ENCODE assay signal across 15 cellular contexts in genomic region chr9:124238546-124239140, GRCh38. TPM values are rescaled to one million over a fixed set of nuclear protein-coding genes. Genes with fewer than 3 reads are reported as not detected.
DNase-seq lines count a peak whose midpoint lies in the region; ATAC-seq and TF ChIP-seq lines count a peak whose summit lies in the region.
"Had no signal": no experiment of that assay in that cellular context is flagged by ENCODE, and none has a peak within 500 bp of the region (broad histone marks: within the 10 kb centered on the region; RNA-seq: fewer than 3 reads in every experiment).

No MANE protein-coding gene starts in this region.

- H3K36me3 Mint-ChIP-seq in CD8-positive, alpha-beta memory T cell: no peaks in the 10 kb centered on the region
- H3K36me3 Mint-ChIP-seq in endodermal cell (ENCODE audit: low read depth): no peaks in the 10 kb centered on the region

- CTCF ChIA-PET in CD8-positive, alpha-beta memory T cell (lab: Charles Lee): no interaction called here

- H3K27ac ChIP-seq in CD8-positive, alpha-beta memory T cell (ENCODE audit: low read depth, low read length): no peak overlapping the region
- no peak overlapping the region for H3K27ac ChIP-seq in endodermal cell (ENCODE audit: low read depth, low read length)
- H3K27ac ChIP-seq: gastrocnemius medialis, stomach had no signal

- TF ChIP-seq CTCF in endodermal cell (conservative IDR thresholded peaks at IDR 0.05): no peak

- peak in 1 of 5 donors; percentile 45 for DNase-seq in CD8-positive, alpha-beta memory T cell
- peak; percentile 21 for DNase-seq in endodermal cell
- no peak for DNase-seq in left ventricle myocardium superior
- DNase-seq: BE2C; effector CD4-positive, alpha-beta T cell; gastrocnemius medialis; IMR-90; NCI-H1105; stomach had no signal

- no peak overlapping the region for H3K4me3 ChIP-seq in CD8-positive, alpha-beta memory T cell (ENCODE audit: low read length)
- no peak overlapping the region for H3K4me3 ChIP-seq in endodermal cell (ENCODE audit: low read length)
- H3K4me3 ChIP-seq: gastrocnemius medialis, GM23338, stomach had no signal

- H3K9me3 Mint-ChIP-seq in CD8-positive, alpha-beta memory T cell: peaks cover 0 to 6% (median 3%) of the 10 kb centered on the region in 5 donors
- no peaks in the 10 kb centered on the region for H3K9me3 Mint-ChIP-seq in endodermal cell
- H3K9me3 Mint-ChIP-seq: GM23338 had no signal

- intact Hi-C loops in left ventricle myocardium superior (cut with micrococcal nuclease): no loop called here

- H3K4me1 Mint-ChIP-seq in CD8-positive, alpha-beta memory T cell: peaks cover 35 to 50% (median 37%) of the 10 kb centered on the region in 3 donors
- H3K4me1 Mint-ChIP-seq in endodermal cell: peaks cover 1% of the 10 kb centered on the region

- peak overlapping the region in 6 of 7 donors; percentile 1 to 75 (median 68) for H3K4me3 Mint-ChIP-seq in CD8-positive, alpha-beta memory T cell
- no peak overlapping the region for H3K4me3 Mint-ChIP-seq in endodermal cell
- H3K4me3 Mint-ChIP-seq: GM23338 had no signal

- 81 to 95% methylated on average over 3 to 4 of the region's 5 CpGs for WGBS in endodermal cell (ENCODE audit: insufficient coverage in 1 of 2, insufficient read length in 1 of 2), 2 experiments

- ATAC-seq in GM19351 (IDR thresholded peaks at IDR 0.05; ENCODE audit: unreplicated experiment): peak; percentile 29
- ATAC-seq in HG03565 (IDR thresholded peaks at IDR 0.05; ENCODE audit: unreplicated experiment): peak; percentile 16
- no peak for ATAC-seq in HG02884 (IDR thresholded peaks at IDR 0.05; ENCODE audit: unreplicated experiment)
- no peak for ATAC-seq in GM18505 (IDR thresholded peaks at IDR 0.05; ENCODE audit: unreplicated experiment)
- no peak for ATAC-seq in HG03571 (IDR thresholded peaks at IDR 0.05; ENCODE audit: unreplicated experiment)
- ATAC-seq in left ventricle myocardium superior: no peak
- ATAC-seq: gastrocnemius medialis, GM23338 had no signal

- no peaks in the 10 kb centered on the region for H3K36me3 ChIP-seq in CD8-positive, alpha-beta memory T cell (ENCODE audit: insufficient read depth, low read length)
- H3K36me3 ChIP-seq in endodermal cell (ENCODE audit: control insufficient read depth, insufficient read depth, low read length): no peaks in the 10 kb centered on the region
- H3K36me3 ChIP-seq: BE2C, gastrocnemius medialis, stomach had no signal

- H3K27me3 ChIP-seq in CD8-positive, alpha-beta memory T cell (ENCODE audit: insufficient read depth, low read length, poor library complexity, severe bottlenecking): no peaks in the 10 kb centered on the region
- H3K27me3 ChIP-seq in endodermal cell (ENCODE audit: control insufficient read depth, insufficient read depth, low read length, poor library complexity, severe bottlenecking): no peaks in the 10 kb centered on the region
- H3K27me3 ChIP-seq: gastrocnemius medialis, stomach had no signal

- no peak for TF ChIP-seq POLR2A in GM18505 (IDR thresholded peaks at IDR 0.05; ENCODE audit: borderline replicate concordance, extremely low read depth, insufficient read depth, insufficient read length)

- H3K4me1 ChIP-seq in CD8-positive, alpha-beta memory T cell (ENCODE audit: insufficient read depth, low read length): peaks cover 23% of the 10 kb centered on the region
- no peaks in the 10 kb centered on the region for H3K4me1 ChIP-seq in endodermal cell (ENCODE audit: control insufficient read depth, insufficient read depth, low read length)
- H3K4me1 ChIP-seq: BE2C had no signal

- H3K27ac Mint-ChIP-seq in CD8-positive, alpha-beta memory T cell: peak overlapping the region; percentile 0 to 95 (median 82)
- no peak overlapping the region for H3K27ac Mint-ChIP-seq in endodermal cell
- H3K27ac Mint-ChIP-seq: GM23338 had no signal

- H3K9me3 ChIP-seq in CD8-positive, alpha-beta memory T cell (ENCODE audit: low read length): no peaks in the 10 kb centered on the region
- no peaks in the 10 kb centered on the region for H3K9me3 ChIP-seq in endodermal cell (ENCODE audit: control insufficient read depth, low read length)
- H3K9me3 ChIP-seq: BE2C, gastrocnemius medialis had no signal

- POLR2A ChIA-PET in CD8-positive, alpha-beta memory T cell (lab: Charles Lee): no interaction called here

- H3K27me3 Mint-ChIP-seq in CD8-positive, alpha-beta memory T cell: no peaks in the 10 kb centered on the region
- peaks cover 3% of the 10 kb centered on the region for H3K27me3 Mint-ChIP-seq in endodermal cell (ENCODE audit: insufficient read depth)

- no peak overlapping the region for H3K9ac ChIP-seq in endodermal cell (ENCODE audit: extremely low read depth, low read length, poor library complexity, severe bottlenecking)

RNA-seq across cellular contexts. Expression of gene NEK6, which starts 19.1 kb away (rescaled TPM):
- total RNA-seq in CD8-positive, alpha-beta memory T cell: 10 to 100 TPM; 63.0 to 66.0 TPM
- 9.5 TPM for polyA plus RNA-seq in CD8-positive, alpha-beta memory T cell
- total RNA-seq in endodermal cell (10 to 100 TPM; 17.1 to 32.5 TPM), left ventricle myocardium superior (7.7 TPM)
- 18.7 TPM for polyA plus RNA-seq in endodermal cell (2013, experiment 1 of 2)
- 19.7 TPM for polyA plus RNA-seq in endodermal cell (2013, experiment 2 of 2)

Comparison
In these comparisons a context has a peak if more than half of its experiments do, and no peak if none do; other contexts are left out.
1. ATAC-seq: peak in GM19351 (single experiment) and HG03565 (single experiment); none in HG02884 (single experiment), GM18505 (single experiment), HG03571 (single experiment) and left ventricle myocardium superior (single experiment).